15 cellular contexts compared by ENCODE assay signal in the genomic region with DNA sequence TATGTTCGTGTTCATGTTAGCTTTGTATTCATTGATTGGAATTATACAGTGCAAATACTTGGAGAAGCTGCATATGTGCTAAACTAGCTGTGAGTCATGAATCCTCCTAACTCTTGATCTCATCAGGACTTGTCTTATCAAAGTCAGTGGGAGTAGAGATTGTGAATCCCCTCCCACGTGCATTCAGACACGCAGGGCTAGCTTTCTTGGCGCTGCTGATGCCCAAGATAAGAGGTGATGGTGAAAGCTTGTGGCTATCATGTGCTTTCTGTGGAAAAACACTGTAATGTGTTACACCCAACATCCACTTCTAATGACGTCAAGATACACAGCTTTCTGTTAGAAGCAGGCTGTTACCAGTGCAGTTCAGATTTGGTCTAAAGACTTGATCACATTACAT.
DNase-seq lines count a peak whose midpoint lies in the region; ATAC-seq and TF ChIP-seq lines count a peak whose summit lies in the region.
"Had no signal": no experiment of that assay in that cellular context is flagged by ENCODE, and none has a peak within 500 bp of the region (broad histone marks: within the 10 kb centered on the region; RNA-seq: fewer than 3 reads in every experiment).

No MANE protein-coding gene starts in this region.

- no peak for TF ChIP-seq POLR2A in tibial nerve (IDR thresholded peaks at IDR 0.05)

- no peaks in the 10 kb centered on the region for H3K27me3 ChIP-seq in colonic mucosa
- no peaks in the 10 kb centered on the region for H3K27me3 ChIP-seq in right cardiac atrium (ENCODE audit: control insufficient read depth, insufficient read depth)
- no peaks in the 10 kb centered on the region for H3K27me3 ChIP-seq in tibial nerve
- H3K27me3 ChIP-seq in HAP-1 (ENCODE audit: low read depth), result peaks cover 4% of the 10 kb centered on the region

- in situ Hi-C loops in SK-MEL-5 (cut with HindIII; ENCODE audit: low pct_unique_long_range_greater_than_20kb, low sequenced_read_pairs), result no loop called here
- in situ Hi-C loops in HAP-1 (cut with MboI; ENCODE audit: low sequenced_read_pairs), result no loop called here

- no peaks in the 10 kb centered on the region for H3K9me3 ChIP-seq in colonic mucosa
- no peaks in the 10 kb centered on the region for H3K9me3 ChIP-seq in right cardiac atrium (ENCODE audit: control insufficient read depth, low read length)
- no peaks in the 10 kb centered on the region for H3K9me3 ChIP-seq in tibial nerve
- no peaks in the 10 kb centered on the region for H3K9me3 ChIP-seq in HAP-1

- H3K4me3 ChIP-seq in colonic mucosa (no peak overlapping the region), right cardiac atrium (ENCODE audit: low read length) (no peak overlapping the region), tibial nerve (no peak overlapping the region), HAP-1 (no peak overlapping the region)
- H3K4me3 ChIP-seq: skin epidermis had no signal

- intact Hi-C loops in colonic mucosa (cut with DNase I) (no loop called here), right cardiac atrium (cut with DNase I) (no loop called here)

- no peak for TF ChIP-seq CTCF in colonic mucosa (IDR thresholded peaks at IDR 0.05)
- TF ChIP-seq CTCF in tibial nerve (IDR thresholded peaks at IDR 0.05), result no peak

- H3K9ac ChIP-seq in colonic mucosa (ENCODE audit: low read depth in 2 of 2, low read length in 2 of 2), result no peak overlapping the region

- ATAC-seq in right cardiac atrium, result peak; percentile 94 to 96
- ATAC-seq: activated T-helper 17 cell treated with anti-CD3 and anti-CD28 coated beads, Interleukin-2, amount 50 U/mL, for 72 hours; stimulated activated naive CD8-positive, alpha-beta T cell treated with anti-CD3 and anti-CD28 coated beads, Interleukin-15, Interleukin-2, amounts not matched to agents 100 U/mL and 50 U/mL, for 24 hours had no signal

- 13% methylated on average over 5 of the region's 5 CpGs for WGBS in right cardiac atrium
- 34 to 43% methylated on average over 5 of the region's 5 CpGs for WGBS in tibial nerve, 2 donors

- peak in 1 of 2 donors; percentile 67 for TF ChIP-seq EP300 in tibial nerve (IDR thresholded peaks at IDR 0.05)

- peak; percentile 87 for DNase-seq in SK-MEL-5 (ENCODE audit: low read depth, low spot score)
- DNase-seq in colonic mucosa, result peak; percentile 22
- DNase-seq in right cardiac atrium, result peak; percentile 65 to 81 (median 68)
- DNase-seq in tibial nerve (ENCODE audit: low spot score in 2 of 2), result no peak
- DNase-seq in NCI-H187 (lab: John Stamatoyannopoulos, UW), result no peak
- no peak for DNase-seq in stimulated activated CD4-positive, alpha-beta T cell treated with anti-CD3 and anti-CD28 coated beads, Interleukin-4, amount 100 ng/mL, for 1 hour
- no peak for DNase-seq in HAP-1 (ENCODE audit: low spot score in 2 of 2)
- DNase-seq: CD4-positive, alpha-beta T cell; HCEC 1CT; NCI-H1105 treated with DMSO at 0.1 percent for 48 hours; NCI-H2227 treated with DMSO at 0.1 percent for 48 hours; nucleus accumbens; stimulated activated naive CD8-positive, alpha-beta T cell treated with anti-CD3 and anti-CD28 coated beads, Interleukin-15, Interleukin-2, amounts not matched to agents 100 U/mL and 50 U/mL, for 24 hours had no signal

- H3K27ac ChIP-seq in colonic mucosa (no peak overlapping the region), right cardiac atrium (ENCODE audit: low read length) (no peak overlapping the region), tibial nerve (peak overlapping the region; percentile 48 to 79 (median 68))
- H3K27ac ChIP-seq: skin epidermis had no signal

- H3K36me3 ChIP-seq in colonic mucosa (no peaks in the 10 kb centered on the region), tibial nerve (no peaks in the 10 kb centered on the region), HAP-1 (replicated peaks) (no peaks in the 10 kb centered on the region)

- H3K4me1 ChIP-seq in colonic mucosa (no peaks in the 10 kb centered on the region), right cardiac atrium (ENCODE audit: control insufficient read depth, insufficient read depth, low read length) (no peaks in the 10 kb centered on the region), tibial nerve (peaks cover 0 to 16% (median 0%) of the 10 kb centered on the region in 4 donors), HAP-1 (no peaks in the 10 kb centered on the region)

Comparison
In these comparisons a context has a peak if more than half of its experiments do, and no peak if none do; other contexts are left out.
1. DNase-seq: peak in SK-MEL-5 (single experiment), colonic mucosa (single experiment) and right cardiac atrium (3 of 3); none in tibial nerve (0 of 2), NCI-H187 (0 of 2), stimulated activated CD4-positive, alpha-beta T cell treated with anti-CD3 and anti-CD28 coated beads, Interleukin-4, amount 100 ng/mL, for 1 hour (single experiment) and HAP-1 (0 of 2).
2. H3K27ac ChIP-seq: peak in tibial nerve (4 of 4); none in colonic mucosa (single experiment) and right cardiac atrium (single experiment).